Comparison of ENCODE assay signal across 1 cellular context in the genomic region with DNA sequence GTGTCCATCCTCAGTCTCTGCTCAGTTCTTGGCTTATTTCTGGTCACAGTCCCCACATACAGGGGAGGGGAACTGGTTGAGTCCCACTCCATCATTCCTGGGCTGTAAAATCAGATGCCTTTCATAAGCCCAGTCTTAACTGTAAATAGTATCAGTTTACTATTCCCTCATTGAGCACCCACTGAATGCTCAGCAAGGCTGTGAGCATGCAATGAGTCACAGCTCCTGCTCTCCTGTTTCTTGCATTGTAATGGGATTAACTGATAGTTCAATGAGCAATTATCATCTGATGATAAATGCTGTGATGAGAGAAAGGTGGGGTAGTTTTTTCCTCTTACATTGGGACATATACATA.
TF ChIP-seq lines count a peak whose summit lies in the region.

No MANE protein-coding gene starts in this region.

TF ChIP-seq in IMR-90, 13 proteins besides CTCF, POLR2A, EP300 and RAD21 (continued from another document):
- TF ChIP-seq FOS (IDR thresholded peaks at IDR 0.05; ENCODE audit: low read depth, low read length) (peak; percentile 91), MXI1 (IDR thresholded peaks at IDR 0.05; ENCODE audit: borderline replicate concordance, low read depth, low read length) (no peak)
